15 cellular contexts compared by ENCODE assay signal in genomic region chr7:31892099-31892787, GRCh38.
A peak's percentile ranks its signal among the peaks of the same experiment; 100 is the strongest.
DNase-seq lines count a peak whose midpoint lies in the region; ATAC-seq and TF ChIP-seq lines count a peak whose summit lies in the region.
"Had no signal": no experiment of that assay in that cellular context is flagged by ENCODE, and none has a peak within 500 bp of the region (broad histone marks: within the 10 kb centered on the region; RNA-seq: fewer than 3 reads in every experiment).

No MANE protein-coding gene starts in this region.

- TF ChIP-seq POLR2A in body of pancreas (IDR thresholded peaks at IDR 0.05), result no peak

- no peak overlapping the region for H3K27ac Mint-ChIP-seq in effector memory CD8-positive, alpha-beta T cell
- H3K27ac Mint-ChIP-seq in activated T-helper 1 cell treated with anti-CD3 and anti-CD28 coated beads, Interleukin-12 subunit alpha, Interleukin-12 subunit beta, Interleukin-2, Interleukin-4 antibody, amounts not matched to agents 30 ng/mL and 10 ng/mL and 1 ng/mL, durations not matched to agents 14 hours and 24 hours and 36 hours, result no peak overlapping the region
- H3K27ac Mint-ChIP-seq: stimulated activated memory B cell treated with anti-CD40 and anti-IgM and Interleukin-4, amounts not matched to agents 10 μg/mL and 1 μg/mL and 100 μg/mL, for 72 hours; T-helper 1 cell treated with Interleukin-12 subunit alpha and Interleukin-12 subunit beta and Interleukin-4 antibody, amounts not matched to agents 30 μg/mL and 1 μg/mL, for 36 hours had no signal

- no peaks in the 10 kb centered on the region for H3K27me3 Mint-ChIP-seq in effector memory CD8-positive, alpha-beta T cell
- H3K27me3 Mint-ChIP-seq in activated T-helper 1 cell treated with anti-CD3 and anti-CD28 coated beads, Interleukin-12 subunit alpha, Interleukin-12 subunit beta, Interleukin-2, Interleukin-4 antibody, amounts not matched to agents 30 ng/mL and 10 ng/mL and 1 ng/mL, durations not matched to agents 14 hours and 24 hours and 36 hours (ENCODE audit: insufficient read depth), result no peaks in the 10 kb centered on the region
- H3K27me3 Mint-ChIP-seq: stimulated activated memory B cell treated with anti-CD40 and anti-IgM and Interleukin-4, amounts not matched to agents 10 μg/mL and 1 μg/mL and 100 μg/mL, for 72 hours had no signal

- intact Hi-C loops in body of pancreas (cut with DNase I), result no loop called here
- intact Hi-C loops in activated T-helper 1 cell treated with anti-CD3 and anti-CD28 coated beads, Interleukin-12 subunit alpha, Interleukin-12 subunit beta, Interleukin-2, Interleukin-4 antibody, amounts not matched to agents 30 ng/mL and 10 ng/mL and 1 ng/mL, durations not matched to agents 14 hours and 24 hours and 36 hours (cut with micrococcal nuclease), result loop anchor here (10.0 kb wide), 1 partner anchor 87 kb away; no protein-coding TSS in a partner anchor

- H3K4me3 ChIP-seq in body of pancreas, result no peak overlapping the region
- H3K4me3 ChIP-seq: dorsolateral prefrontal cortex, lung had no signal

- no peak for TF ChIP-seq CTCF in body of pancreas (IDR thresholded peaks at IDR 0.05)

- no peaks in the 10 kb centered on the region for H3K36me3 ChIP-seq in body of pancreas (replicated peaks in 1 of 2; ENCODE audit: insufficient read depth in 1 of 2, low read depth in 2 of 2)

- no peaks in the 10 kb centered on the region for H3K4me1 Mint-ChIP-seq in effector memory CD8-positive, alpha-beta T cell (ENCODE audit: low read depth in 2 of 2)
- no peaks in the 10 kb centered on the region for H3K4me1 Mint-ChIP-seq in activated T-helper 1 cell treated with anti-CD3 and anti-CD28 coated beads, Interleukin-12 subunit alpha, Interleukin-12 subunit beta, Interleukin-2, Interleukin-4 antibody, amounts not matched to agents 30 ng/mL and 10 ng/mL and 1 ng/mL, durations not matched to agents 14 hours and 24 hours and 36 hours (ENCODE audit: low read depth)
- H3K4me1 Mint-ChIP-seq: stimulated activated memory B cell treated with anti-CD40 and anti-IgM and Interleukin-4, amounts not matched to agents 10 μg/mL and 1 μg/mL and 100 μg/mL, for 72 hours had no signal

- ATAC-seq in GM18511 (IDR thresholded peaks at IDR 0.05; ENCODE audit: unreplicated experiment), result peak; percentile 92
- peak; percentile 92 for ATAC-seq in GM19467 (IDR thresholded peaks at IDR 0.05; ENCODE audit: unreplicated experiment)
- ATAC-seq in HG02884 (IDR thresholded peaks at IDR 0.05; ENCODE audit: unreplicated experiment), result peak; percentile 85
- peak; percentile 86 for ATAC-seq in HG03520 (IDR thresholded peaks at IDR 0.05; ENCODE audit: unreplicated experiment)
- no peak for ATAC-seq in effector memory CD8-positive, alpha-beta T cell (replicated peaks)
- ATAC-seq in body of pancreas, result no peak
- ATAC-seq: stimulated activated memory B cell treated with anti-CD40 and anti-IgM and Interleukin-4, amounts not matched to agents 10 μg/mL and 1 μg/mL and 100 μg/mL, for 72 hours had no signal

- no peak overlapping the region for H3K4me3 Mint-ChIP-seq in effector memory CD8-positive, alpha-beta T cell
- no peak overlapping the region for H3K4me3 Mint-ChIP-seq in activated T-helper 1 cell treated with anti-CD3 and anti-CD28 coated beads, Interleukin-12 subunit alpha, Interleukin-12 subunit beta, Interleukin-2, Interleukin-4 antibody, amounts not matched to agents 30 ng/mL and 10 ng/mL and 1 ng/mL, durations not matched to agents 14 hours and 24 hours and 36 hours
- H3K4me3 Mint-ChIP-seq: stimulated activated memory B cell treated with anti-CD40 and anti-IgM and Interleukin-4, amounts not matched to agents 10 μg/mL and 1 μg/mL and 100 μg/mL, for 72 hours; T-helper 1 cell treated with Interleukin-12 subunit alpha and Interleukin-12 subunit beta and Interleukin-4 antibody, amounts not matched to agents 30 μg/mL and 1 μg/mL, for 36 hours had no signal

- H3K9me3 Mint-ChIP-seq in effector memory CD8-positive, alpha-beta T cell, result peaks cover 4 to 19% of the 10 kb centered on the region in 2 donors
- H3K9me3 Mint-ChIP-seq in activated T-helper 1 cell treated with anti-CD3 and anti-CD28 coated beads, Interleukin-12 subunit alpha, Interleukin-12 subunit beta, Interleukin-2, Interleukin-4 antibody, amounts not matched to agents 30 ng/mL and 10 ng/mL and 1 ng/mL, durations not matched to agents 14 hours and 24 hours and 36 hours, result no peaks in the 10 kb centered on the region
- H3K9me3 Mint-ChIP-seq: T-helper 1 cell treated with Interleukin-12 subunit alpha and Interleukin-12 subunit beta and Interleukin-4 antibody, amounts not matched to agents 30 μg/mL and 1 μg/mL, for 36 hours had no signal

- no peak overlapping the region for H3K27ac ChIP-seq in body of pancreas

- H3K9me3 ChIP-seq in body of pancreas, result no peaks in the 10 kb centered on the region

- no peaks in the 10 kb centered on the region for H3K4me1 ChIP-seq in body of pancreas

- no peaks in the 10 kb centered on the region for H3K27me3 ChIP-seq in body of pancreas
- H3K27me3 ChIP-seq: dorsolateral prefrontal cortex had no signal

- no peak for DNase-seq in effector memory CD8-positive, alpha-beta T cell
- DNase-seq in NCI-H1048 (lab: John Stamatoyannopoulos, UW) (no peak), body of pancreas (no peak)
- DNase-seq in activated T-helper 1 cell treated with anti-CD3 and anti-CD28 coated beads, Interleukin-12 subunit alpha, Interleukin-12 subunit beta, Interleukin-2, Interleukin-4 antibody, amounts not matched to agents 30 ng/mL and 10 ng/mL and 1 ng/mL, durations not matched to agents 14 hours and 24 hours and 36 hours (ENCODE audit: low spot score), result no peak
- DNase-seq: C1 segment of cervical spinal cord, dorsolateral prefrontal cortex, NCI-H1417 treated with DMSO at 0.1 percent for 48 hours, occipital lobe had no signal

- H3K36me3 Mint-ChIP-seq in effector memory CD8-positive, alpha-beta T cell (ENCODE audit: insufficient read depth), result no peaks in the 10 kb centered on the region
- H3K36me3 Mint-ChIP-seq in activated T-helper 1 cell treated with anti-CD3 and anti-CD28 coated beads, Interleukin-12 subunit alpha, Interleukin-12 subunit beta, Interleukin-2, Interleukin-4 antibody, amounts not matched to agents 30 ng/mL and 10 ng/mL and 1 ng/mL, durations not matched to agents 14 hours and 24 hours and 36 hours (ENCODE audit: low read depth), result no peaks in the 10 kb centered on the region
- H3K36me3 Mint-ChIP-seq: stimulated activated memory B cell treated with anti-CD40 and anti-IgM and Interleukin-4, amounts not matched to agents 10 μg/mL and 1 μg/mL and 100 μg/mL, for 72 hours had no signal

- 74% methylated on average over 3 of the region's 3 CpGs for WGBS in body of pancreas, 2 donors

Comparison
In these comparisons a context has a peak if more than half of its experiments do, and no peak if none do; other contexts are left out.
1. ATAC-seq: peak in GM18511 (single experiment), GM19467 (single experiment), HG02884 (single experiment) and HG03520 (single experiment); none in effector memory CD8-positive, alpha-beta T cell (single experiment) and body of pancreas (single experiment).